ENCODE assay signal across 8 cellular contexts in the genomic region with DNA sequence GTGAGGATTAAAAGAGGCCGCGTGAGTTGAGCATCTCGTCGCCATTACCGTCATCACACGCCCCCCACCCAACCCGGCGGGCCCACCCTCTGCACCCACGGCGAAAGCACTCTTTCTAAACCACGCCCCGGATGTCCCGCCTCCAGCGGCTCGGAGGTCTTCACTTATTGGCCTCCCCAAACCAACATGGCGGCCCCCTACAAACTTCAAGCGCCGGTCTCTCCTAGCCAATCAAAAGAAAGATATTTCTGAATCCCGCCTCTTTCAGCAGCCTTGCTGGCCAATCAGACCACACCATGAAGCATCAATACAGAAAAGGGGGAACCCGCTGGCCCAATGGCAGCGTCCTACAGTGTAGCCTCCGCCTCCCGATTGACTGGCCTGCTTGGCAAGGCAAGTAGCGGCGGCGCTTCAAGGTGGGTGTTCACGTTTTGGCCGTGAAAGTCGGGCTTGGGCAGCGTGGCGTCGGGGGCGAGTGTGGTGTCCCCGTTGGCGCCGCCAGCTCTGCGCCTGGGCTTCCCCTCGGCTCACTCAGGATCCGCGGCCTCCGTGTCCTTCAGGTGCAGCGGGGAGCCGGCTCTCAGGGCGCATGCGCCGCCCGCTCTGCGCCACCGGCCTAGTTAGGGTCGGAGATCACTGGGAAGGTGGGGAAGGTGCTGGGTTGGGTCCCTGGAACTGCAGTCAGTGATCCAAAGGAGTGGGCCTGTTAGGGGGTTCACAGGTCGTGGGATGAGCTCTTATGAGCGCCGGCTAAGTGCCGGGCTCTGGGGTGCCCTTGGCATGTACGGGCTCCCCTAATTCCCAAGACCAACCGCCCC. TPM values are rescaled to one million over a fixed set of nuclear protein-coding genes. Genes with fewer than 3 reads are reported as not detected.
DNase-seq lines count a peak whose midpoint lies in the region; ATAC-seq and TF ChIP-seq lines count a peak whose summit lies in the region.

NDUFS8 (plus strand) TSS at position 364 of the 818 bp plus-strand sequence. CDS start 1,471 bp downstream, outside the sequence.

- H3K4me1 ChIP-seq in ACC112 (ENCODE audit: control insufficient read depth, insufficient read depth, low read length, unreplicated experiment) (peaks cover 43% of the 10 kb centered on the region), breast epithelium (peaks cover 4 to 9% of the 10 kb centered on the region in 2 donors), skeletal muscle tissue (ENCODE audit: control insufficient read depth in 3 of 3, insufficient read depth in 3 of 3, low read length in 3 of 3) (peaks cover 38 to 50% (median 42%) of the 10 kb centered on the region in 3 donors)

- H3K9ac ChIP-seq in skeletal muscle tissue (ENCODE audit: low read depth in 1 of 3, low read length in 3 of 3) = peak within 1 kb of the TSS; percentile 98 to 99 (median 98)

- H3K36me3 ChIP-seq in ACC112 (ENCODE audit: insufficient read depth, low read length) = peaks cover 6% of the 10 kb centered on the region; the same call in 1 of the 2 replicates
- H3K36me3 ChIP-seq in breast epithelium = no peaks in the 10 kb centered on the region
- H3K36me3 ChIP-seq in skeletal muscle tissue (ENCODE audit: control insufficient read depth in 3 of 3, insufficient read depth in 3 of 3, low read length in 3 of 3) = peaks cover 12 to 22% (median 21%) of the 10 kb centered on the region in 3 donors

- no peaks in the 10 kb centered on the region for H3K9me3 ChIP-seq in breast epithelium
- no peaks in the 10 kb centered on the region for H3K9me3 ChIP-seq in iPS-18c (ENCODE audit: control insufficient read depth, insufficient read depth, low read length)
- H3K9me3 ChIP-seq in skeletal muscle tissue (ENCODE audit: control insufficient read depth in 3 of 3, low read length in 3 of 3) = no peaks in the 10 kb centered on the region

- no peak for TF ChIP-seq POLR2A in breast epithelium (IDR thresholded peaks at IDR 0.05)

- ATAC-seq in GM18870 (IDR thresholded peaks at IDR 0.05; ENCODE audit: unreplicated experiment) (peak; percentile 96), HG03135 (IDR thresholded peaks at IDR 0.05; ENCODE audit: unreplicated experiment) (peak; percentile 88)

- H3K27me3 ChIP-seq in ACC112 (ENCODE audit: insufficient read depth, low read length) (no peaks in the 10 kb centered on the region), breast epithelium (no peaks in the 10 kb centered on the region), skeletal muscle tissue (ENCODE audit: control insufficient read depth in 3 of 3, insufficient read depth in 3 of 3, low read length in 3 of 3) (no peaks in the 10 kb centered on the region)

- DNase-seq in NCI-H2196 treated with DMSO at 0.1 percent for 48 hours (lab: John Stamatoyannopoulos, UW; ENCODE audit: unreplicated experiment) (peak; percentile 99), breast epithelium (ENCODE audit: low spot score in 2 of 2) (peak; percentile 96 to 99)

- intact Hi-C loops in breast epithelium (cut with DNase I; ENCODE audit: low total_unique reads) = no loop called here

- TF ChIP-seq CTCF in VCaP (conservative IDR thresholded peaks at IDR 0.05) (no peak; the same call in 1 of the 2 replicates), breast epithelium (IDR thresholded peaks at IDR 0.05) (no peak)

- H3K4me3 ChIP-seq in ACC112 (ENCODE audit: low read depth, low read length) = peak within 1 kb of the TSS; percentile 95
- peak within 1 kb of the TSS; percentile 83 for H3K4me3 ChIP-seq in breast epithelium
- H3K4me3 ChIP-seq in iPS-18c (ENCODE audit: insufficient read depth, low read depth, low read length) = peak within 1 kb of the TSS; percentile 94
- peak within 1 kb of the TSS; percentile 93 to 99 (median 98) for H3K4me3 ChIP-seq in skeletal muscle tissue (ENCODE audit: low read length in 3 of 3)

- peak within 1 kb of the TSS; percentile 79 for H2AFZ ChIP-seq in ACC112 (ENCODE audit: low read length, unreplicated experiment)

- peaks cover 20% of the 10 kb centered on the region for H3K79me2 ChIP-seq in ACC112 (ENCODE audit: control insufficient read depth, insufficient read depth, low read length, unreplicated experiment)

- H3K27ac ChIP-seq in ACC112 (ENCODE audit: low read depth, low read length) (peak within 1 kb of the TSS; percentile 86), VCaP (peak within 1 kb of the TSS; percentile 96), breast epithelium (peak within 1 kb of the TSS; percentile 84 to 88), skeletal muscle tissue (ENCODE audit: low read depth, low read length) (peak within 1 kb of the TSS; percentile 84)

RNA-seq across cellular contexts. Expression of gene NDUFS8, which starts in this region (rescaled TPM):
- total RNA-seq in breast epithelium = 100 to 1,000 TPM; 105 to 117 (median 117) TPM
- 64.7 TPM for total RNA-seq in skeletal muscle tissue

Comparison
In these comparisons a context has a peak if more than half of its experiments do, and no peak if none do; other contexts are left out.
1. Peak in every context shown above with its lines: DNase-seq, ATAC-seq, H3K4me3 ChIP-seq and H3K27ac ChIP-seq.